In genomic region chr4:181659202-181659601, GRCh38 we compare ENCODE assay signal across 28 cellular contexts.
DNase-seq lines count a peak whose midpoint lies in the region; ATAC-seq, FAIRE-seq and TF ChIP-seq lines count a peak whose summit lies in the region.
"Had no signal": no experiment of that assay in that cellular context is flagged by ENCODE, and none has a peak within 500 bp of the region (broad histone marks: within the 10 kb centered on the region; RNA-seq: fewer than 3 reads in every experiment).

No MANE protein-coding gene starts in this region.

- H4K20me1 ChIP-seq in mammary epithelial cell (ENCODE audit: insufficient read depth, low read length), result no peaks in the 10 kb centered on the region

- dilution Hi-C loops in mammary epithelial cell (cut with HindIII; ENCODE audit: low sequenced_read_pairs), result no loop called here

- H3K9ac ChIP-seq in mammary epithelial cell (ENCODE audit: insufficient read depth, low read length), result no peak overlapping the region
- H3K9ac ChIP-seq: SK-N-SH had no signal

- no peak overlapping the region for H2AFZ ChIP-seq in mammary epithelial cell (ENCODE audit: low read depth, low read length)

- TF ChIP-seq CTCF in MCF 10A (IDR thresholded peaks at IDR 0.05; ENCODE audit: unreplicated experiment) (no peak), mammary epithelial cell (conservative IDR thresholded peaks at IDR 0.05 in 1 of 2, IDR thresholded peaks at IDR 0.05 in 1 of 2; ENCODE audit: extremely low read depth in 1 of 2, insufficient read depth in 1 of 2, low read depth in 1 of 2, low read length in 2 of 2) (no peak), choroid plexus epithelial cell (conservative IDR thresholded peaks at IDR 0.05; ENCODE audit: low read depth, low read length) (no peak), RWPE1 (conservative IDR thresholded peaks at IDR 0.05; ENCODE audit: low read depth) (no peak)

- CTCF ChIA-PET in MCF 10A (lab: Yijun Ruan, JAX) (interaction anchor here (0.8 kb wide), 1 partner anchor 25 kb away, joined by 3 read pairs; no protein-coding TSS in a partner anchor), mammary epithelial cell (lab: Charles Lee; ENCODE audit: low non-redundant PET) (no interaction called here), RWPE1 (lab: Yijun Ruan, JAX) (no interaction called here)

- H3K27ac ChIP-seq in mammary epithelial cell (ENCODE audit: insufficient read depth, low read depth, low read length) (no peak overlapping the region), small intestine (ENCODE audit: low read depth in 1 of 2, low read length in 1 of 2) (no peak overlapping the region), RWPE1 (no peak overlapping the region)
- H3K27ac ChIP-seq: heart right ventricle, skin epidermis had no signal

- H3K4me2 ChIP-seq in mammary epithelial cell (ENCODE audit: insufficient read depth, low read depth, low read length), result no peak overlapping the region
- H3K4me2 ChIP-seq: SK-N-SH had no signal

- WGBS in mammary epithelial cell (ENCODE audit: low coverage, missing lambda C conversion rate), result 98% methylated on average over 3 of the region's 3 CpGs
- 36 to 52% (median 41%) methylated on average over 3 of the region's 3 CpGs for WGBS in small intestine, 3 donors

- BruUV-seq in MCF 10A (replicated peaks; lab: Mats Ljungman, UMichigan) (no TSS peak), mammary epithelial cell (replicated peaks; lab: Mats Ljungman, UMichigan) (no TSS peak)

- H3K27me3 ChIP-seq in mammary epithelial cell (ENCODE audit: insufficient read depth, low read length) (no peaks in the 10 kb centered on the region), small intestine (ENCODE audit: control insufficient read depth in 2 of 2, insufficient read depth in 2 of 2, low read length in 2 of 2) (no peaks in the 10 kb centered on the region)
- H3K27me3 ChIP-seq: heart right ventricle had no signal

- no peaks in the 10 kb centered on the region for H3K27me3 Mint-ChIP-seq in MCF 10A (ENCODE audit: insufficient read depth, unreplicated experiment)
- H3K27me3 Mint-ChIP-seq: B cell; central memory CD8-positive, alpha-beta T cell; memory B cell had no signal

- FAIRE-seq in small intestine (lab: Jason Lieb, UNC) (no peak), urothelium cell line (lab: Jason Lieb, UNC) (no peak)
- FAIRE-seq: GM12892, H1 had no signal

- H3K4me3 ChIP-seq in mammary epithelial cell (replicated peaks in 1 of 3; ENCODE audit: insufficient read depth in 1 of 3, low read depth in 2 of 3, low read length in 3 of 3), result no peak overlapping the region
- no peak overlapping the region for H3K4me3 ChIP-seq in choroid plexus epithelial cell (ENCODE audit: low read depth, low read length)
- H3K4me3 ChIP-seq in small intestine (ENCODE audit: low read depth in 1 of 2, low read length in 2 of 2), result no peak overlapping the region
- H3K4me3 ChIP-seq: heart right ventricle, skin epidermis had no signal

- H3K4me1 Mint-ChIP-seq in MCF 10A (ENCODE audit: insufficient read depth, unreplicated experiment), result peaks cover 22% of the 10 kb centered on the region
- H3K4me1 Mint-ChIP-seq: B cell; central memory CD8-positive, alpha-beta T cell; memory B cell had no signal

- ATAC-seq in GM19351 (IDR thresholded peaks at IDR 0.05; ENCODE audit: unreplicated experiment), result no peak
- ATAC-seq: heart right ventricle, left colon had no signal

- intact Hi-C loops in MCF 10A (cut with micrococcal nuclease), result no loop called here
- intact Hi-C loops in mammary epithelial cell (cut with micrococcal nuclease), result no loop called here

- H3K9me3 Mint-ChIP-seq in MCF 10A (ENCODE audit: unreplicated experiment), result no peaks in the 10 kb centered on the region

- POLR2A ChIA-PET in MCF 10A (lab: Yijun Ruan, JAX), result no interaction called here
- POLR2A ChIA-PET in RWPE1 (lab: Yijun Ruan, JAX; ENCODE audit: low non-redundant PET), result no interaction called here

- no peak overlapping the region for H3K27ac Mint-ChIP-seq in MCF 10A (ENCODE audit: low read depth, unreplicated experiment)
- H3K27ac Mint-ChIP-seq: B cell, memory B cell had no signal

- no peaks in the 10 kb centered on the region for H3K36me3 Mint-ChIP-seq in MCF 10A (ENCODE audit: insufficient read depth, unreplicated experiment)
- H3K36me3 Mint-ChIP-seq: memory B cell had no signal

- no peak overlapping the region for H3K4me3 Mint-ChIP-seq in MCF 10A (ENCODE audit: unreplicated experiment)
- H3K4me3 Mint-ChIP-seq: B cell; central memory CD8-positive, alpha-beta T cell; memory B cell had no signal

- H3K36me3 ChIP-seq in mammary epithelial cell (ENCODE audit: insufficient read depth, low read length), result no peaks in the 10 kb centered on the region
- no peaks in the 10 kb centered on the region for H3K36me3 ChIP-seq in small intestine (ENCODE audit: control insufficient read depth in 2 of 2, insufficient read depth in 2 of 2, low read length in 2 of 2)
- H3K36me3 ChIP-seq: heart right ventricle had no signal

- no peaks in the 10 kb centered on the region for H3K9me3 ChIP-seq in mammary epithelial cell (replicated peaks; ENCODE audit: insufficient read depth, low read length)
- H3K9me3 ChIP-seq in small intestine (ENCODE audit: control insufficient read depth, low read depth), result no peaks in the 10 kb centered on the region
- H3K9me3 ChIP-seq: SK-N-SH had no signal

- in situ Hi-C loops in mammary epithelial cell (cut with MboI; ENCODE audit: low sequenced_read_pairs in 2 of 2), result no loop called here

- H3K79me2 ChIP-seq in mammary epithelial cell (ENCODE audit: insufficient read depth, low read length), result no peaks in the 10 kb centered on the region

- DNase-seq in MCF 10A (ENCODE audit: unreplicated experiment), result peak; percentile 44
- DNase-seq in mammary epithelial cell, result no peak
- DNase-seq in NCI-H69 (lab: John Stamatoyannopoulos, UW), result peak; percentile 43
- peak; percentile 79 for DNase-seq in choroid plexus epithelial cell (ENCODE audit: low read depth)
- peak; percentile 10 for DNase-seq in small intestine
- no peak for DNase-seq in RWPE1 (ENCODE audit: low spot score)
- DNase-seq in urothelium cell line (ENCODE audit: low spot score), result no peak
- DNase-seq: activated CD4-positive, alpha-beta T cell treated with anti-CD3 and anti-CD28 coated beads, Interleukin-2, amount 50 U/mL, for 1 hour; activated naive CD4-positive, alpha-beta T cell treated with anti-CD3 and anti-CD28 coated beads, Interleukin-2, amount 50 U/mL, for 16 hours; DMS79; heart right ventricle; KG1; left colon; MV-4-11; NCI-H187 treated with DMSO at 0.1 percent for 48 hours; NCI-H526; RPMI8226; SK-N-SH; stimulated activated CD4-positive, alpha-beta T cell treated with anti-CD3 and anti-CD28 coated beads, Interleukin-2, amount 100 ng/mL, for 24 hours; substantia nigra; T-helper 2 cell had no signal

- H3K4me1 ChIP-seq in mammary epithelial cell (ENCODE audit: insufficient read depth, low read length) (peaks cover 26% of the 10 kb centered on the region), small intestine (ENCODE audit: control insufficient read depth in 2 of 2, insufficient read depth in 1 of 2, low read depth in 1 of 2, low read length in 1 of 2) (no peaks in the 10 kb centered on the region)

Comparison
In these comparisons a context has a peak if more than half of its experiments do, and no peak if none do; other contexts are left out.
1. DNase-seq: peak in MCF 10A (single experiment), NCI-H69 (single experiment), choroid plexus epithelial cell (single experiment) and small intestine (single experiment); none in mammary epithelial cell (single experiment), RWPE1 (single experiment) and urothelium cell line (single experiment).